In the genomic region with DNA sequence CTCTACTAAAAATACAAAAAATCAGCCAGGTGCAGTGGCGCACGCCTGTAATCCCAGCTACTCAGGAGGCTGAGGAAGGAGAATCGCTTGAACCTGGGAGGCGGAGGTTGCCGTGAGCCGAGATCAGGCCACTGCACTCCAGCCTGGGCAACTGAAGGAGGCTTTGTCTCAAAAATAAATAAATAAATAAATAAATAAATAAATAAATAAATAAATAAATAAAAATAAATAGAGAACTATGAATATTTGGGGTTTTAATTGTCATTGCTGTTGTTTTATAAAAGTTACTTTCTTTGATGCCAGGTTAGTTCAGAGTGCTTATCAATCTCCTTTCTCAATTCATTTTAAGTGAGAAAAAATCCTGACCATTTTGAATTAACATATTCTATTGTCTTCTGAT, we compare ENCODE assay signal across 1 cellular context.
A peak's percentile ranks its signal among the peaks of the same experiment; 100 is the strongest.
TF ChIP-seq lines count a peak whose summit lies in the region.

No MANE protein-coding gene starts in this region.

TF ChIP-seq in HEK293, 187 proteins besides CTCF, POLR2A, EP300 and RAD21 (continued from another document):
- TF ChIP-seq, protein P1, sequence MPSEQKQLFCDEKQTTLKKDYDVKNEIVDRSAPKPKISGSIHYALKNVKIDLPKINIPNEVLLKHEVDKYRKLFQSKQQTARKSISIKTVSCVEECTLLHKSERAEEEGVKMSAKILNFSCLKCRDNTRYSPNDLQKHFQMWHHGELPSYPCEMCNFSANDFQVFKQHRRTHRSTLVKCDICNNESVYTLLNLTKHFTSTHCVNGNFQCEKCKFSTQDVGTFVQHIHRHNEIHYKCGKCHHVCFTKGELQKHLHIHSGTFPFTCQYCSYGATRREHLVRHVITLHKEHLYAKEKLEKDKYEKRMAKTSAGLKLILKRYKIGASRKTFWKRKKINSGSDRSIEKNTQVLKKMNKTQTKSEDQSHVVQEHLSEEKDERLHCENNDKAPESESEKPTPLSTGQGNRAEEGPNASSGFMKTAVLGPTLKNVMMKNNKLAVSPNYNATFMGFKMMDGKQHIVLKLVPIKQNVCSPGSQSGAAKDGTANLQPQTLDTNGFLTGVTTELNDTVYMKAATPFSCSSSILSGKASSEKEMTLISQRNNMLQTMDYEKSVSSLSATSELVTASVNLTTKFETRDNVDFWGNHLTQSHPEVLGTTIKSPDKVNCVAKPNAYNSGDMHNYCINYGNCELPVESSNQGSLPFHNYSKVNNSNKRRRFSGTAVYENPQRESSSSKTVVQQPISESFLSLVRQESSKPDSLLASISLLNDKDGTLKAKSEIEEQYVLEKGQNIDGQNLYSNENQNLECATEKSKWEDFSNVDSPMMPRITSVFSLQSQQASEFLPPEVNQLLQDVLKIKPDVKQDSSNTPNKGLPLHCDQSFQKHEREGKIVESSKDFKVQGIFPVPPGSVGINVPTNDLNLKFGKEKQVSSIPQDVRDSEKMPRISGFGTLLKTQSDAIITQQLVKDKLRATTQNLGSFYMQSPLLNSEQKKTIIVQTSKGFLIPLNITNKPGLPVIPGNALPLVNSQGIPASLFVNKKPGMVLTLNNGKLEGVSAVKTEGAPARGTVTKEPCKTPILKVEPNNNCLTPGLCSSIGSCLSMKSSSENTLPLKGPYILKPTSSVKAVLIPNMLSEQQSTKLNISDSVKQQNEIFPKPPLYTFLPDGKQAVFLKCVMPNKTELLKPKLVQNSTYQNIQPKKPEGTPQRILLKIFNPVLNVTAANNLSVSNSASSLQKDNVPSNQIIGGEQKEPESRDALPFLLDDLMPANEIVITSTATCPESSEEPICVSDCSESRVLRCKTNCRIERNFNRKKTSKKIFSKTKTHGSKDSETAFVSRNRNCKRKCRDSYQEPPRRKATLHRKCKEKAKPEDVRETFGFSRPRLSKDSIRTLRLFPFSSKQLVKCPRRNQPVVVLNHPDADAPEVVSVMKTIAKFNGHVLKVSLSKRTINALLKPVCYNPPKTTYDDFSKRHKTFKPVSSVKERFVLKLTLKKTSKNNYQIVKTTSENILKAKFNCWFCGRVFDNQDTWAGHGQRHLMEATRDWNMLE (tag by site-specific recombination; conservative IDR thresholded peaks at IDR 0.05; ENCODE audit: low read depth) = peak; percentile 75
- TF ChIP-seq ZNF433 (tag by site-specific recombination; IDR thresholded peaks at IDR 0.05; ENCODE audit: low read depth) (0 out of 2 replicates have a peak, but pooled peaks have one; percentile 33), ZNF140 (tag by site-specific recombination; IDR thresholded peaks at IDR 0.05) (peak; percentile 65; the same call in 1 of the 2 replicates), ZNF623 (tag by site-specific recombination; IDR thresholded peaks at IDR 0.05) (peak; percentile 52), ZNF555 (tag by site-specific recombination; conservative IDR thresholded peaks at IDR 0.05) (peak; percentile 83)
